Comparison of ENCODE assay signal across 30 cellular contexts in the genomic region with DNA sequence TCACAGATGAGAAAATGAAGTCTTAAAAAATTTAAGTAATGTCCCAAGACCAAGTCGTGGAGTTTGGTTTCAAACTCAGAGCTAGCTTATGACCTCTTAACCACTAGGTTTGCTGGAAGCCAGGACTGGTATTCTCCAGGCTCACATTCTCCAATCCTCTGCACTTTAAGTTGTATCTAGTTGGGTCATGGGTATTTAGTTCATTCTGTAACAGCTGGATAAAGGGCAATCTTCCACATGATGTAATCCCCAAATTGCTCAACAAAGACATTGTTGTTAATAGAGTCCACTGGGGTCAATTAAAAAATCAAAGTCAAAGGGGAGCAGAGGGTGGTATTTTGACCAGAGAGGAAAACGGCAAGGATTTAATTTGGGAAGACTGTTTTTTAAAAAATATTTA. TPM values are rescaled to one million over a fixed set of nuclear protein-coding genes. Genes with fewer than 3 reads are reported as not detected.
A peak's percentile ranks its signal among the peaks of the same experiment; 100 is the strongest.
DNase-seq lines count a peak whose midpoint lies in the region; ATAC-seq and TF ChIP-seq lines count a peak whose summit lies in the region.
"Had no signal": no experiment of that assay in that cellular context is flagged by ENCODE, and none has a peak within 500 bp of the region (broad histone marks: within the 10 kb centered on the region; RNA-seq: fewer than 3 reads in every experiment).

No MANE protein-coding gene starts in this region.

- H3K4me3 ChIP-seq in choroid plexus epithelial cell (ENCODE audit: low read depth, low read length), result no peak overlapping the region
- H3K4me3 ChIP-seq: esophagus squamous epithelium, ovary, SJSA1, skin epidermis, upper lobe of left lung had no signal

- DNase-seq in HuH-7.5 (ENCODE audit: low spot score) (peak; percentile 19), choroid plexus epithelial cell (ENCODE audit: low read depth) (peak; percentile 88), left cardiac atrium (no peak), sciatic nerve (ENCODE audit: low spot score) (no peak), DMS53 treated with DMSO at 0.1 percent for 48 hours (lab: John Stamatoyannopoulos, UW; ENCODE audit: unreplicated experiment) (no peak)
- DNase-seq in activated effector memory CD4-positive, alpha-beta T cell treated with anti-CD3 and anti-CD28 coated beads, Interleukin-2, amount 50 U/mL, for 16 hours, result no peak
- no peak for DNase-seq in activated CD4-positive, alpha-beta T cell treated with anti-CD3 and anti-CD28 coated beads for 4 hours
- no peak for DNase-seq in central memory CD4-positive, alpha-beta T cell
- DNase-seq: activated CD4-positive, alpha-beta T cell treated with anti-CD3 and anti-CD28 coated beads, Interleukin-2, amount 50 U/mL, for 4 hours; activated naive CD4-positive, alpha-beta T cell treated with Interleukin-2 at 50 U/mL for 16 hours; anterior cingulate cortex; CD4-positive, alpha-beta memory T cell; effector CD8-positive, alpha-beta T cell; esophagus squamous epithelium; GF-D8; GOT3; hypothalamus; islet precursor cell; mesendoderm; naive thymus-derived CD8-positive, alpha-beta T cell; NCI-H187 treated with DMSO at 0.1 percent for 48 hours; NCI-H2227 treated with DMSO at 0.1 percent for 48 hours; ovary; PC-3; stimulated activated CD4-positive, alpha-beta T cell treated with anti-CD3 and anti-CD28 coated beads, Interleukin-2, amount 100 ng/mL, for 48 hours; stimulated activated naive CD8-positive, alpha-beta T cell treated with anti-CD3 and anti-CD28 coated beads, Interleukin-15, Interleukin-2, amounts not matched to agents 100 U/mL and 50 U/mL, for 24 hours; T-helper 17 cell; upper lobe of left lung had no signal

- no peak for TF ChIP-seq CTCF in choroid plexus epithelial cell (conservative IDR thresholded peaks at IDR 0.05; ENCODE audit: low read depth, low read length)

- intact Hi-C loops in left cardiac atrium (cut with DNase I), result loop anchor here (2.0 to 10.0 kb wide), 2 partner anchors 321 kb away; no protein-coding TSS in a partner anchor
- intact Hi-C loops in sciatic nerve (cut with DNase I), result no loop called here

- ATAC-seq in left cardiac atrium (peak; percentile 89 to 90), sciatic nerve (peak; percentile 96)
- ATAC-seq: naive thymus-derived CD8-positive, alpha-beta T cell; PC-3; stimulated activated naive CD8-positive, alpha-beta T cell treated with anti-CD3 and anti-CD28 coated beads, Interleukin-15, Interleukin-2, amounts not matched to agents 100 U/mL and 50 U/mL, for 24 hours; T-helper 17 cell had no signal

RNA-seq across cellular contexts. Expression of a gene that starts 17.8 kb away (rescaled TPM):
- total RNA-seq in left cardiac atrium, result 1 to 10 TPM; 4.0 to 5.5 TPM
- 232 TPM for total RNA-seq in sciatic nerve
- total RNA-seq: naive thymus-derived CD8-positive, alpha-beta T cell had no signal

Comparison
In these comparisons a context has a peak if more than half of its experiments do, and no peak if none do; other contexts are left out.
1. DNase-seq: peak in HuH-7.5 (single experiment) and choroid plexus epithelial cell (single experiment); none in left cardiac atrium (single experiment), sciatic nerve (single experiment), activated effector memory CD4-positive, alpha-beta T cell treated with anti-CD3 and anti-CD28 coated beads, Interleukin-2, amount 50 U/mL, for 16 hours (single experiment), activated CD4-positive, alpha-beta T cell treated with anti-CD3 and anti-CD28 coated beads for 4 hours (0 of 2), central memory CD4-positive, alpha-beta T cell (single experiment) and DMS53 treated with DMSO at 0.1 percent for 48 hours (single experiment).
2. RNA of a gene that starts 17.8 kb away (total RNA-seq): 232 TPM in sciatic nerve (single experiment); 4.0 to 5.5 TPM in left cardiac atrium; every median in the first group is over 10 times any median in the second.